1 cellular context compared by ENCODE assay signal in genomic region chr1:25640646-25641328, GRCh38.
TF ChIP-seq lines count a peak whose summit lies in the region.

No MANE protein-coding gene starts in this region.

TF ChIP-seq in GM23338, 12 proteins besides CTCF, POLR2A, EP300 and RAD21 (continued from another document):
- TF ChIP-seq REST (IDR thresholded peaks at IDR 0.05; ENCODE audit: unreplicated experiment): no peak
- no peak for TF ChIP-seq EZH2phosphoT487 (IDR thresholded peaks at IDR 0.05; ENCODE audit: unreplicated experiment)
- TF ChIP-seq ETS1 (IDR thresholded peaks at IDR 0.05): no peak
- no peak for TF ChIP-seq ZNF462 (CRISPR knock-in tag; IDR thresholded peaks at IDR 0.05)
- no peak for TF ChIP-seq ZNF331 (CRISPR knock-in tag; IDR thresholded peaks at IDR 0.05; ENCODE audit: low read depth)
- no peak for TF ChIP-seq JUNB (IDR thresholded peaks at IDR 0.05; ENCODE audit: unreplicated experiment)
- TF ChIP-seq ZNF114 (CRISPR knock-in tag; IDR thresholded peaks at IDR 0.05): no peak
- no peak for TF ChIP-seq STAT1 (IDR thresholded peaks at IDR 0.05; ENCODE audit: unreplicated experiment)
- TF ChIP-seq CREB1 (CRISPR knock-in tag; IDR thresholded peaks at IDR 0.05; ENCODE audit: low read depth): no peak
- TF ChIP-seq EZH2 (IDR thresholded peaks at IDR 0.05; ENCODE audit: low read depth, unreplicated experiment): no peak
